ENCODE assay signal across 15 cellular contexts in the genomic region with DNA sequence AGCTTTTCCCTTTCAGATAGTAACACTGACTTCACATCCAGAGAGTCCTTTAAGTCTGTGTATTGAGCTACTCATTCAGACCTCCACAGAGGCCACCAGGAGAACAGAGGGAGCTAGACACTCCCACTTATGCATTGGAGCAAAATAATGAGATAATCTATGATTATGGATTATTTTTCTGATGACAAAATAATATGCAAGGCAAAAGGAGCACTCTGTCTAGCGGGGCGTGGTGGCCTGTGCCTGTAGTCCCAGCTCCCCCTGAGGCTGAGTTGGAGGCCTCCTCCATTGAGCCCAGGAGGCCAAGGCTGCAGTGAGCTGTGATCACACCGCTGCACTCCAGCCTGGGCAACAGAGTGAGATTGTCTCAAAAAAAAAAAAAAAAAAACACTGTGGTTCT. TPM values are rescaled to one million over a fixed set of nuclear protein-coding genes. Genes with fewer than 3 reads are reported as not detected.
DNase-seq lines count a peak whose midpoint lies in the region; TF ChIP-seq lines count a peak whose summit lies in the region.
"Had no signal": no experiment of that assay in that cellular context is flagged by ENCODE, and none has a peak within 500 bp of the region (broad histone marks: within the 10 kb centered on the region; RNA-seq: fewer than 3 reads in every experiment).

No MANE protein-coding gene starts in this region.

- intact Hi-C loops in transverse colon (cut with DNase I; ENCODE audit: low total_unique reads), result no loop called here
- intact Hi-C loops in ovary (cut with DNase I), result loop anchor here in 1 of 4 donors (10.0 kb wide), 1 partner anchor 191 kb away; the partner anchor contains the start of gene SLC66A3

- in situ Hi-C loops in transverse colon (cut with MboI; ENCODE audit: low pct_ligation_motif_present in 1 of 4, low pct_unique_long_range_greater_than_20kb in 1 of 4, low sequenced_read_pairs in 3 of 4), result loop anchor here in 1 of 4 donors (10.0 kb wide), 1 partner anchor 59 kb away; no protein-coding TSS in a partner anchor

- H3K4me1 ChIP-seq in muscle layer of duodenum (ENCODE audit: control insufficient read depth in 1 of 2, insufficient read depth in 2 of 2, low read length in 2 of 2), result peaks cover 0 to 13% of the 10 kb centered on the region in 2 donors
- H3K4me1 ChIP-seq in transverse colon, result peaks cover 8 to 34% (median 26%) of the 10 kb centered on the region in 4 donors
- H3K4me1 ChIP-seq in ovary (ENCODE audit: insufficient read depth), result peaks cover 3% of the 10 kb centered on the region

- H3K27me3 ChIP-seq in muscle layer of duodenum (ENCODE audit: low read depth, low read length) (no peaks in the 10 kb centered on the region), transverse colon (no peaks in the 10 kb centered on the region), ovary (no peaks in the 10 kb centered on the region)

- TF ChIP-seq EP300 in transverse colon (IDR thresholded peaks at IDR 0.05; ENCODE audit: low read depth), result no peak
- no peak for TF ChIP-seq EP300 in ovary (IDR thresholded peaks at IDR 0.05)

- H3K4me3 ChIP-seq in muscle layer of duodenum (ENCODE audit: low read depth in 1 of 2, low read length in 2 of 2) (no peak overlapping the region), transverse colon (no peak overlapping the region), ovary (no peak overlapping the region)

- H3K36me3 ChIP-seq in muscle layer of duodenum (ENCODE audit: control insufficient read depth in 1 of 2, insufficient read depth in 2 of 2, low read length in 2 of 2) (peaks cover 0 to 9% of the 10 kb centered on the region in 2 donors), transverse colon (no peaks in the 10 kb centered on the region), ovary (no peaks in the 10 kb centered on the region)

- peaks cover 0 to 3% (median 0%) of the 10 kb centered on the region in 5 experiments for H3K9me3 Mint-ChIP-seq in brain
- H3K9me3 Mint-ChIP-seq: activated CD4-positive, alpha-beta T cell treated with anti-CD3 and anti-CD28 coated beads, Interleukin-2, amount 10 ng/mL, durations not matched to agents 24 days and 14 days; effector memory CD8-positive, alpha-beta T cell had no signal

- H3K4me3 Mint-ChIP-seq in brain, result peak overlapping the region in 4 of 5 experiments; percentile 73 to 88 (median 86)

- peak overlapping the region; percentile 46 to 99 (median 96) for H3K27ac Mint-ChIP-seq in brain
- H3K27ac Mint-ChIP-seq: activated CD4-positive, alpha-beta T cell treated with anti-CD3 and anti-CD28 coated beads, Interleukin-2, amount 10 ng/mL, durations not matched to agents 24 days and 14 days had no signal

- 87% methylated on average over 3 of the region's 3 CpGs; no CpG with 5 or more reads in 1 of the 2 donors for WGBS in transverse colon (ENCODE audit: low coverage in 1 of 2), 2 donors
- WGBS in ovary, 3 donors, result 96 to 98% (median 98%) methylated on average over 3 of the region's 3 CpGs

- peak; percentile 19 for DNase-seq in DMS53 (lab: John Stamatoyannopoulos, UW)
- no peak for DNase-seq in DMS53 treated with DMSO at 0.1 percent for 48 hours (lab: John Stamatoyannopoulos, UW; ENCODE audit: unreplicated experiment)
- no peak for DNase-seq in transverse colon
- DNase-seq in NCI-H82 (lab: John Stamatoyannopoulos, UW), result no peak
- no peak for DNase-seq in ovary
- DNase-seq in activated effector memory CD4-positive, alpha-beta T cell treated with Interleukin-2 at 50 U/mL for 16 hours, result no peak
- DNase-seq: activated CD4-positive, alpha-beta T cell treated with anti-CD3 and anti-CD28 coated beads, Interleukin-2, amount 10 ng/mL, durations not matched to agents 24 days and 14 days; activated naive CD4-positive, alpha-beta T cell treated with anti-CD3 and anti-CD28 coated beads, Interleukin-2, amount 50 U/mL, for 16 hours; effector memory CD8-positive, alpha-beta T cell; Kasumi-1; NCI-H345; SIG-M5; stimulated activated CD4-positive, alpha-beta T cell treated with anti-CD3 and anti-CD28 coated beads, Interleukin-4, amount 100 ng/mL, for 4 hours had no signal

- no peaks in the 10 kb centered on the region for H3K36me3 Mint-ChIP-seq in brain

- H3K27ac ChIP-seq in muscle layer of duodenum (ENCODE audit: low read length) (peak overlapping the region; percentile 95), transverse colon (peak overlapping the region; percentile 100), ovary (peak overlapping the region in 1 of 2 donors; percentile 100)

- no peaks in the 10 kb centered on the region for H3K9me3 ChIP-seq in muscle layer of duodenum (ENCODE audit: control insufficient read depth in 1 of 2, low read length in 2 of 2)
- H3K9me3 ChIP-seq in transverse colon, result no peaks in the 10 kb centered on the region
- H3K9me3 ChIP-seq in ovary, result no peaks in the 10 kb centered on the region

- TF ChIP-seq CTCF in brain (conservative IDR thresholded peaks at IDR 0.05) (no peak), transverse colon (IDR thresholded peaks at IDR 0.05) (no peak), ovary (IDR thresholded peaks at IDR 0.05) (no peak)

- H3K4me1 Mint-ChIP-seq in brain, result peaks cover 46% of the 10 kb centered on the region

- no peak for TF ChIP-seq POLR2A in transverse colon (IDR thresholded peaks at IDR 0.05)
- no peak for TF ChIP-seq POLR2A in ovary (IDR thresholded peaks at IDR 0.05)

- H3K27me3 Mint-ChIP-seq in brain, result peaks cover 11% of the 10 kb centered on the region

RNA-seq across cellular contexts. Expression of gene ROCK2, which starts 1.7 kb away (rescaled TPM):
- polyA plus RNA-seq in brain (ENCODE audit: insufficient read depth, low read depth, low replicate concordance) (2.8 TPM), ovary (10 to 100 TPM; 13.2 to 25.8 TPM)
- total RNA-seq in transverse colon (10 to 100 TPM; 53.9 to 93.0 (median 74.7) TPM), ovary (10 to 100 TPM; 40.1 to 71.9 (median 52.7) TPM)
